ENCODE assay signal across 12 cellular contexts in the genomic region with DNA sequence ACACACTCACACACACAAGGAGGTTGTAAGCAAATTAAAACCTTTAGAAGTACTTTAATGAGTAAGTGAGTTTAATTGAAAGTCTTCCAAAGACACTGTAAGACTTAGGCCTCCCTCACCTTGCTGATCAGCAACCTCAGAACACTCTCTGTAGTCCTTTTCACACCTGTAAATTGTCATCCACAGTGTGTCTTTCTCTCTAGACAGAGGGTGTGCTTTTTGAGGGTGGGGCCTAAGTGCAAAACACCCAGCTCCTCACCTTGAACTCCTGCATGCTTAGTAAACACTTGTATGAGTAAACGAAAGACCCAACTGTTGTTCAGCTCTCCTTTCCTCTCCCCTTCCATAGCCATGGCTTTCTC. TPM values are rescaled to one million over a fixed set of nuclear protein-coding genes. Genes with fewer than 3 reads are reported as not detected.
DNase-seq lines count a peak whose midpoint lies in the region; ATAC-seq and TF ChIP-seq lines count a peak whose summit lies in the region.
"Had no signal": no experiment of that assay in that cellular context is flagged by ENCODE, and none has a peak within 500 bp of the region (broad histone marks: within the 10 kb centered on the region; RNA-seq: fewer than 3 reads in every experiment).

No MANE protein-coding gene starts in this region.

- no peaks in the 10 kb centered on the region for H3K4me1 Mint-ChIP-seq in T-helper 17 cell
- H3K4me1 Mint-ChIP-seq: CD4-positive, alpha-beta memory T cell had no signal

- peak; percentile 10 for ATAC-seq in GM19372 (IDR thresholded peaks at IDR 0.05; ENCODE audit: low read depth, unreplicated experiment)
- peak; percentile 18 for ATAC-seq in HG02852 (IDR thresholded peaks at IDR 0.05; ENCODE audit: unreplicated experiment)
- ATAC-seq in T-helper 17 cell, result no peak

- H3K27me3 ChIP-seq in smooth muscle cell (ENCODE audit: low read depth) (no peaks in the 10 kb centered on the region), adrenal gland (no peaks in the 10 kb centered on the region)
- H3K27me3 ChIP-seq: suprapubic skin had no signal

- H3K4me3 Mint-ChIP-seq in T-helper 17 cell, result no peak overlapping the region
- H3K4me3 Mint-ChIP-seq: CD4-positive, alpha-beta memory T cell had no signal

- H3K4me3 ChIP-seq in smooth muscle cell (no peak overlapping the region), adrenal gland (no peak overlapping the region)
- H3K4me3 ChIP-seq: suprapubic skin had no signal

- intact Hi-C loops in adrenal gland (cut with DNase I), result loop anchor here (5.0 to 10.0 kb wide), 3 partner anchors 191 to 963 kb away; no protein-coding TSS in a partner anchor

- TF ChIP-seq POLR2A in adrenal gland (IDR thresholded peaks at IDR 0.05), result no peak

- DNase-seq in T-helper 17 cell, result no peak
- DNase-seq in smooth muscle cell (lab: John Stamatoyannopoulos, UW; ENCODE audit: unreplicated experiment), result no peak
- DNase-seq in adrenal gland, result no peak
- DNase-seq in Ammon's horn (ENCODE audit: low spot score), result no peak
- DNase-seq in DMS153 treated with DMSO at 0.1 percent for 48 hours (lab: John Stamatoyannopoulos, UW; ENCODE audit: unreplicated experiment), result no peak
- DNase-seq in SW480 (ENCODE audit: low spot score), result no peak

- TF ChIP-seq CTCF in smooth muscle cell (IDR thresholded peaks at IDR 0.05; ENCODE audit: borderline replicate concordance, insufficient read depth, poor library complexity, severe bottlenecking) (no peak), adrenal gland (IDR thresholded peaks at IDR 0.05) (no peak)

- H4K20me1 ChIP-seq in smooth muscle cell (ENCODE audit: low read depth), result peaks cover 69% of the 10 kb centered on the region

- H3K36me3 ChIP-seq in smooth muscle cell (ENCODE audit: low read depth) (no peaks in the 10 kb centered on the region), adrenal gland (replicated peaks in 1 of 2) (no peaks in the 10 kb centered on the region)
- H3K36me3 ChIP-seq: suprapubic skin had no signal

- H3K4me1 ChIP-seq in smooth muscle cell (ENCODE audit: low read depth), result peaks cover 5% of the 10 kb centered on the region
- no peaks in the 10 kb centered on the region for H3K4me1 ChIP-seq in adrenal gland (replicated peaks in 1 of 2)

- H3K27me3 Mint-ChIP-seq in T-helper 17 cell, result peaks cover 27% of the 10 kb centered on the region

- H3F3A ChIP-seq in smooth muscle cell (ENCODE audit: low read depth), result peaks cover 3% of the 10 kb centered on the region

- H3K36me3 Mint-ChIP-seq in T-helper 17 cell (ENCODE audit: low read depth), result no peaks in the 10 kb centered on the region
- H3K36me3 Mint-ChIP-seq: CD4-positive, alpha-beta memory T cell had no signal

- WGBS in smooth muscle cell (ENCODE audit: low lambda C conversion rate), result 96% methylated on average over 1 of the region's 1 CpG
- 48 to 78% (median 66%) methylated on average over 1 of the region's 1 CpG for WGBS in adrenal gland, 4 donors

- peak overlapping the region; percentile 67 for H3K27ac Mint-ChIP-seq in T-helper 17 cell
- H3K27ac Mint-ChIP-seq: activated T-helper 2 cell treated with anti-CD3 and anti-CD28 coated beads, Interferon-gamma antibody, Interleukin-2, Interleukin-4, amounts not matched to agents 10 μg/mL and 5 μg/mL and 100 μg/mL, durations not matched to agents 14 hours and 24 hours and 36 hours; CD4-positive, alpha-beta memory T cell had no signal

- no peak overlapping the region for H2AFZ ChIP-seq in smooth muscle cell (ENCODE audit: low read depth)

- H3K4me2 ChIP-seq in smooth muscle cell, result no peak overlapping the region

- H3K9me3 ChIP-seq in T-helper 17 cell (ENCODE audit: control insufficient read depth, low read length, poor library complexity, severe bottlenecking) (no peaks in the 10 kb centered on the region), smooth muscle cell (replicated peaks; ENCODE audit: low read depth) (no peaks in the 10 kb centered on the region), adrenal gland (replicated peaks in 1 of 3) (no peaks in the 10 kb centered on the region)
- H3K9me3 ChIP-seq: suprapubic skin had no signal

- H3K27ac ChIP-seq in smooth muscle cell (ENCODE audit: low read depth), result peak overlapping the region; percentile 28
- H3K27ac ChIP-seq in adrenal gland, result no peak overlapping the region
- H3K27ac ChIP-seq: HL-60, suprapubic skin had no signal

- H3K79me2 ChIP-seq in smooth muscle cell (ENCODE audit: low read depth), result peaks cover 81% of the 10 kb centered on the region

- H3K9ac ChIP-seq in smooth muscle cell (ENCODE audit: low read depth), result no peak overlapping the region

RNA-seq across cellular contexts. Expression of a gene that starts 34.3 kb away (rescaled TPM):
- total RNA-seq in T-helper 17 cell (not detected), smooth muscle cell (2.4 and 12.4 TPM in 2 replicates), adrenal gland (1 to 10 TPM in 3 of 8 donors, under 1 TPM in 4, not detected in 1; 0.09 to 4.7 (median 0.58) TPM)
- polyA plus RNA-seq in smooth muscle cell (3.5 and 5.1 TPM in 2 replicates), adrenal gland (1 to 10 TPM in 2 of 3 donors, under 1 TPM in 1; 0.27 to 2.2 (median 2.1) TPM)
- total RNA-seq: CD4-positive, alpha-beta memory T cell had no signal
- polyA plus RNA-seq: CD4-positive, alpha-beta memory T cell had no signal
